Comparison of ENCODE assay signal across 8 cellular contexts in genomic region chr2:172000696-172001361, GRCh38. TPM values are rescaled to one million over a fixed set of nuclear protein-coding genes. Genes with fewer than 3 reads are reported as not detected.
A peak's percentile ranks its signal among the peaks of the same experiment; 100 is the strongest.
DNase-seq lines count a peak whose midpoint lies in the region; ATAC-seq and TF ChIP-seq lines count a peak whose summit lies in the region.

No MANE protein-coding gene starts in this region.

- no TSS peak for BruUV-seq in Caco-2 (replicated peaks; lab: Mats Ljungman, UMichigan)
- BruUV-seq in mammary epithelial cell (replicated peaks; lab: Mats Ljungman, UMichigan): no TSS peak

- ATAC-seq in natural killer cell (no peak), HG03139 (IDR thresholded peaks at IDR 0.05; ENCODE audit: unreplicated experiment) (no peak)

- no peaks in the 10 kb centered on the region for H3K79me2 ChIP-seq in Karpas-422 (ENCODE audit: low read length)
- H3K79me2 ChIP-seq in mammary epithelial cell (ENCODE audit: insufficient read depth, low read length): no peaks in the 10 kb centered on the region

- H3K4me3 ChIP-seq in Caco-2 (ENCODE audit: low read depth, low read length) (peak overlapping the region; percentile 55), Karpas-422 (ENCODE audit: low read length) (peak overlapping the region; percentile 93), mammary epithelial cell (replicated peaks in 1 of 3; ENCODE audit: insufficient read depth in 1 of 3, low read depth in 2 of 3, low read length in 3 of 3) (peak overlapping the region in 2 of 3 experiments; percentile 67 to 86), uterus (peak overlapping the region in 1 of 2 donors; percentile 81)

- no peaks in the 10 kb centered on the region for H3K36me3 ChIP-seq in Caco-2 (ENCODE audit: control insufficient read depth, insufficient read depth, low read length)
- H3K36me3 ChIP-seq in Karpas-422 (ENCODE audit: insufficient read depth, low read length): no peaks in the 10 kb centered on the region
- no peaks in the 10 kb centered on the region for H3K36me3 ChIP-seq in mammary epithelial cell (ENCODE audit: insufficient read depth, low read length)
- H3K36me3 ChIP-seq in uterus: no peaks in the 10 kb centered on the region

- H3K4me1 ChIP-seq in Caco-2 (peaks cover 5% of the 10 kb centered on the region; the same call in 1 of the 2 replicates), Karpas-422 (ENCODE audit: low read length) (peaks cover 30% of the 10 kb centered on the region), mammary epithelial cell (ENCODE audit: insufficient read depth, low read length) (peaks cover 17% of the 10 kb centered on the region), uterus (no peaks in the 10 kb centered on the region)

- H2AFZ ChIP-seq in Karpas-422 (ENCODE audit: low read length) (peak overlapping the region; percentile 93; the same call in 1 of the 2 replicates), mammary epithelial cell (ENCODE audit: low read depth, low read length) (peak overlapping the region; percentile 99)

- peaks cover 7% of the 10 kb centered on the region for H3K36me3 Mint-ChIP-seq in Caco-2 (ENCODE audit: insufficient read depth, unreplicated experiment)
- no peaks in the 10 kb centered on the region for H3K36me3 Mint-ChIP-seq in natural killer cell

- no peaks in the 10 kb centered on the region for H3K27me3 ChIP-seq in Caco-2 (replicated peaks; ENCODE audit: control insufficient read depth, insufficient read depth, low read length)
- no peaks in the 10 kb centered on the region for H3K27me3 ChIP-seq in Karpas-422 (ENCODE audit: low read length)
- H3K27me3 ChIP-seq in mammary epithelial cell (ENCODE audit: insufficient read depth, low read length): no peaks in the 10 kb centered on the region
- H3K27me3 ChIP-seq in uterus: no peaks in the 10 kb centered on the region

- no peaks in the 10 kb centered on the region for H3K9me3 ChIP-seq in Caco-2
- no peaks in the 10 kb centered on the region for H3K9me3 ChIP-seq in Karpas-422 (ENCODE audit: low read length)
- H3K9me3 ChIP-seq in mammary epithelial cell (replicated peaks; ENCODE audit: insufficient read depth, low read length): no peaks in the 10 kb centered on the region
- no peaks in the 10 kb centered on the region for H3K9me3 ChIP-seq in uterus

- H3K27ac Mint-ChIP-seq in Caco-2 (ENCODE audit: unreplicated experiment): peak overlapping the region; percentile 99
- H3K27ac Mint-ChIP-seq in natural killer cell: peak overlapping the region in 1 of 2 donors; percentile 65

- peak overlapping the region; percentile 99 for H3K4me3 Mint-ChIP-seq in Caco-2 (ENCODE audit: unreplicated experiment)
- peak overlapping the region; percentile 94 for H3K4me3 Mint-ChIP-seq in natural killer cell

- no peak for TF ChIP-seq CTCF in Caco-2 (IDR thresholded peaks at IDR 0.05; ENCODE audit: insufficient read depth in 1 of 2, low read depth in 1 of 2, low read length in 1 of 2, severe bottlenecking in 1 of 2, unreplicated experiment in 1 of 2)
- no peak for TF ChIP-seq CTCF in mammary epithelial cell (conservative IDR thresholded peaks at IDR 0.05 in 1 of 2, IDR thresholded peaks at IDR 0.05 in 1 of 2; ENCODE audit: extremely low read depth in 1 of 2, insufficient read depth in 1 of 2, low read depth in 1 of 2, low read length in 2 of 2)
- TF ChIP-seq CTCF in natural killer cell (IDR thresholded peaks at IDR 0.05): no peak
- TF ChIP-seq CTCF in uterus (IDR thresholded peaks at IDR 0.05): no peak

- DNase-seq in Caco-2 (peak in 1 of 2 experiments; percentile 7), Karpas-422 (peak; percentile 60), mammary epithelial cell (no peak), natural killer cell (no peak), uterus (no peak)
- DNase-seq in stimulated activated CD4-positive, alpha-beta T cell treated with anti-CD3 and anti-CD28 coated beads, Interleukin-4, amount 100 ng/mL, for 4 hours: no peak
- DNase-seq in activated effector memory CD4-positive, alpha-beta T cell treated with Interleukin-2 at 50 U/mL for 16 hours: no peak

- H3K9ac ChIP-seq in Karpas-422 (ENCODE audit: low read length) (peak overlapping the region; percentile 86), mammary epithelial cell (ENCODE audit: insufficient read depth, low read length) (peak overlapping the region; percentile 90)

- H3K27me3 Mint-ChIP-seq in Caco-2 (ENCODE audit: insufficient read depth, unreplicated experiment): no peaks in the 10 kb centered on the region
- H3K27me3 Mint-ChIP-seq in natural killer cell (ENCODE audit: low read depth in 2 of 2): peaks cover 0 to 7% of the 10 kb centered on the region in 2 donors

- H3K4me2 ChIP-seq in Karpas-422 (ENCODE audit: low read depth, low read length, poor library complexity, severe bottlenecking): peak overlapping the region; percentile 84
- peak overlapping the region; percentile 86 for H3K4me2 ChIP-seq in mammary epithelial cell (ENCODE audit: insufficient read depth, low read depth, low read length)

- no peak for TF ChIP-seq POLR2A in uterus (IDR thresholded peaks at IDR 0.05)

- CTCF ChIA-PET in Caco-2 (lab: Charles Lee) (interaction anchor here (0.6 kb wide), 1 partner anchor 46 kb away, joined by 4 read pairs; no protein-coding TSS in a partner anchor), mammary epithelial cell (lab: Charles Lee; ENCODE audit: low non-redundant PET) (no interaction called here)

- peak overlapping the region; percentile 79 for H3K27ac ChIP-seq in Karpas-422 (ENCODE audit: low read length)
- H3K27ac ChIP-seq in mammary epithelial cell (ENCODE audit: insufficient read depth, low read depth, low read length): peak overlapping the region; percentile 89
- H3K27ac ChIP-seq in uterus: no peak overlapping the region

- H4K20me1 ChIP-seq in Karpas-422 (ENCODE audit: insufficient read depth, low read depth, low read length) (no peaks in the 10 kb centered on the region), mammary epithelial cell (ENCODE audit: insufficient read depth, low read length) (no peaks in the 10 kb centered on the region)

- POLR2A ChIA-PET in Caco-2 (lab: Charles Lee): interaction anchor here (0.7 kb wide), 1 partner anchor 1199 kb away, joined by 3 read pairs; no protein-coding TSS in a partner anchor

- 94% methylated on average over 13 of the region's 13 CpGs for WGBS in mammary epithelial cell (ENCODE audit: low coverage, missing lambda C conversion rate)

- H3K4me1 Mint-ChIP-seq in Caco-2 (ENCODE audit: low read depth, unreplicated experiment): peaks cover 10% of the 10 kb centered on the region
- H3K4me1 Mint-ChIP-seq in natural killer cell: peaks cover 8 to 17% of the 10 kb centered on the region in 2 donors

- no peaks in the 10 kb centered on the region for H3K9me2 ChIP-seq in Karpas-422 (replicated peaks; ENCODE audit: insufficient read depth, low read length)

- in situ Hi-C loops in mammary epithelial cell (cut with MboI; ENCODE audit: low sequenced_read_pairs in 2 of 2): loop anchor here in 1 of 2 donors (5.0 kb wide), 1 partner anchor 96 kb away; no protein-coding TSS in a partner anchor

- dilution Hi-C loops in mammary epithelial cell (cut with HindIII; ENCODE audit: low sequenced_read_pairs): no loop called here

- H3K9me3 Mint-ChIP-seq in Caco-2 (ENCODE audit: unreplicated experiment) (no peaks in the 10 kb centered on the region), natural killer cell (no peaks in the 10 kb centered on the region)

- intact Hi-C loops in Caco-2 (cut with micrococcal nuclease; ENCODE audit: unreplicated experiment): loop anchor here (10.0 kb wide), 1 partner anchor 84 kb away; the partner anchor contains the start of gene DLX1
- intact Hi-C loops in mammary epithelial cell (cut with micrococcal nuclease): loop anchor here (1.0 kb wide), 1 partner anchor 101 kb away; the partner anchor contains the start of gene DLX2
- intact Hi-C loops in natural killer cell (cut with micrococcal nuclease): loop anchor here (5.0 kb wide), 1 partner anchor 101 kb away; the partner anchor contains the start of gene DLX2
- intact Hi-C loops in uterus (cut with DNase I; ENCODE audit: low total_unique reads): no loop called here

RNA-seq across cellular contexts. Expression of gene METAP1D, which starts 1.1 kb away (rescaled TPM):
- total RNA-seq in Caco-2 (2022) (8.5 and 10.4 TPM in 2 replicates), mammary epithelial cell (1 to 10 TPM; 3.3 to 4.7 TPM), natural killer cell (1 to 10 TPM; 2.8 to 3.4 (median 3.2) TPM), uterus (10 to 100 TPM in 3 of 4 donors, 1 to 10 TPM in 1; 7.9 to 38.2 (median 15.8) TPM)
- total RNA-seq in Karpas-422 (2014; rRNA removed; shearing (Covaris generic); ENCODE audit: low replicate concordance): 4.9 and 20.7 TPM in 2 replicates
- 2.9 TPM for polyA plus RNA-seq in mammary epithelial cell
- 7.7 TPM for polyA minus RNA-seq in mammary epithelial cell

Comparison
In these comparisons a context has a peak if more than half of its experiments do, and no peak if none do; other contexts are left out.
1. H3K27ac ChIP-seq: peak in Karpas-422 (single experiment) and mammary epithelial cell (single experiment); none in uterus (0 of 2).